ENCODE assay signal across 1 cellular context in genomic region chr21:35048183-35048601, GRCh38.
TF ChIP-seq lines count a peak whose summit lies in the region.

No MANE protein-coding gene starts in this region.

TF ChIP-seq in IMR-90, 13 proteins besides CTCF, POLR2A, EP300 and RAD21 (continued from another document):
- no peak for TF ChIP-seq MAFK (IDR thresholded peaks at IDR 0.05; ENCODE audit: low read depth, low read length)
- TF ChIP-seq NFE2L2 (IDR thresholded peaks at IDR 0.05; ENCODE audit: low read depth, low read length), result no peak
- TF ChIP-seq CHD1 (IDR thresholded peaks at IDR 0.05; ENCODE audit: low read depth, low read length), result no peak
- TF ChIP-seq RFX5 (IDR thresholded peaks at IDR 0.05; ENCODE audit: low read depth, low read length), result no peak
- no peak for TF ChIP-seq FOS (IDR thresholded peaks at IDR 0.05; ENCODE audit: low read depth, low read length)
- TF ChIP-seq RCOR1 (IDR thresholded peaks at IDR 0.05; ENCODE audit: insufficient replicate concordance, low read length), result no peak
TF ChIP-seq in IMR-90: peak in this region for 0.
